Comparison of ENCODE assay signal across 18 cellular contexts in the genomic region with DNA sequence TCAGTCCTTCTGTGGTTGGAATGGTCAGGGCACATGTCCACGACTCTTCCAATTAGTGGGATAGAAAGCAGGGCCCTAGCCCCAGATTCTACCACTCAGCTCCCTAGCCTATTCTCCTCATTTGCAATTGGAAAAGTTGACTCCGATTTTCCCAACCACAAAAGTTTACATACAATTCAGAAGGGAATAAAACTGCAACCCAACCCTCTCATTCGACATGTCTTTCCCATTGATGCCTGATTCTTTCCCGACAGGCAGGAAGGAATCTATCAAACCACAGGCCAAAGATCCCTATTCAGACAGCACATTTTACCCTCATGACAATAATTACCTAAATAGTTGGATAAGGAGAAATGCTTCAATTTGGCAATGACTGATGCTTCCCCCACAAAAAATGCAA.
"Had no signal": no experiment of that assay in that cellular context is flagged by ENCODE, and none has a peak within 500 bp of the region (broad histone marks: within the 10 kb centered on the region; RNA-seq: fewer than 3 reads in every experiment).

No MANE protein-coding gene starts in this region.

- H3K27ac Mint-ChIP-seq: mesothelial cell of epicardium, nephron, progenitor cell of endocrine pancreas had no signal

- H3K27me3 ChIP-seq: colonic mucosa, esophagus squamous epithelium, heart left ventricle, pancreas, tibial artery, upper lobe of right lung had no signal

- ATAC-seq: left colon, right cardiac atrium, upper lobe of right lung had no signal

- H3K4me3 ChIP-seq: colonic mucosa, esophagus squamous epithelium, heart left ventricle, pancreas, smooth muscle cell, tibial artery, upper lobe of right lung had no signal

- H3K4me1 ChIP-seq: colonic mucosa, esophagus squamous epithelium, pancreas, tibial artery, upper lobe of right lung had no signal

- H3K9me3 Mint-ChIP-seq: mesothelial cell of epicardium, nephron had no signal

- H3K36me3 ChIP-seq: colonic mucosa, heart left ventricle, pancreas, upper lobe of right lung had no signal

- H3K4me1 Mint-ChIP-seq: nephron had no signal

- H3K9me3 ChIP-seq: colonic mucosa, esophagus squamous epithelium, heart left ventricle, pancreas, tibial artery, upper lobe of right lung had no signal

- DNase-seq: colonic mucosa; dermis blood vessel endothelial cell; esophagus squamous epithelium; heart left ventricle; hippocampal formation; left colon; mammary epithelial cell; occipital lobe; pancreas; right cardiac atrium; stimulated activated CD4-positive, alpha-beta T cell treated with anti-CD3 and anti-CD28 coated beads, Interleukin-2, amount 100 ng/mL, for 48 hours; stimulated activated naive CD8-positive, alpha-beta T cell treated with anti-CD3 and anti-CD28 coated beads, Interleukin-15, Interleukin-2, amounts not matched to agents 100 U/mL and 50 U/mL, for 24 hours; tibial artery; upper lobe of right lung had no signal

- H3K4me3 Mint-ChIP-seq: mesothelial cell of epicardium, nephron had no signal

- H3K27ac ChIP-seq: colonic mucosa, esophagus squamous epithelium, pancreas, tibial artery, upper lobe of right lung had no signal
